In genomic region chr6:157531169-157531985, GRCh38 we compare ENCODE assay signal across 1 cellular context.
TF ChIP-seq lines count a peak whose summit lies in the region.

No MANE protein-coding gene starts in this region.

TF ChIP-seq in WTC11, 78 proteins besides CTCF, POLR2A, EP300 and RAD21 (continued from another document and continues in another):
- TF ChIP-seq, protein P1, sequence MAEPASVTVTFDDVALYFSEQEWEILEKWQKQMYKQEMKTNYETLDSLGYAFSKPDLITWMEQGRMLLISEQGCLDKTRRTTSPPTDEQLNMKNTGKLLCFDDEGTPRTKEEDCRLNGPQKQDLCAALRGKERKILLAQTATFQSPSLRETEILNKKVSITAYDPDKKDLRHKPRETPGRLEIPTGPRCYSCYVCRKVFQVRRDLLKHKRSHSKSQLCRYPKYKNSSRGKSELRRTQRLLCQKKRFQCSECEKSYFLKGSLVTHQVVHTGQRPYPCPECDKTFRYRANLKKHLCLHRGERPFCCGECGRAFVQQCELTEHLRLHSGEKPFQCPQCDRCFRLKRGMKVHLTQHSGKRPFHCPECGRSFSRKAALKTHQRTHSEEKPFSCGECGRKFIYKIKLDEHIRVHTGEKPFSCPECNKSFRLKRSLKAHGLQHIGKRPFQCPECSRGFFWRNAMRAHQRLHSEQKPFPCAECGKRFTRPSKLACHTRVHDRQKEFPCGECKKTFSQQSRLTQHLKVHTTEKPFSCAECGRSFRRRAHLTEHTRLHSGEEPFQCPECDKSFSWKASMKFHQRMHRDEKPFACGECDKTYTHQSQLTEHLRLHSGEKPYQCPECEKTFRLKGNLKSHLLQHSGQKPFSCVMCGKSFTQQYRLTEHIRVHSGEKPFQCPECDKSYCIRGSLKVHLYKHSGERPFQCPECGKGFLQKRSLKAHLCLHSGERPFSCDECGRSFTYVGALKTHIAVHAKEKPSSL (CRISPR knock-in tag; conservative IDR thresholded peaks at IDR 0.05) = no peak
- no peak for TF ChIP-seq PRRX2 (CRISPR knock-in tag; IDR thresholded peaks at IDR 0.05)
- no peak for TF ChIP-seq RORB (CRISPR knock-in tag; IDR thresholded peaks at IDR 0.05)
- TF ChIP-seq GABPB1 (CRISPR knock-in tag; IDR thresholded peaks at IDR 0.05) = no peak; the same call in none of the 2 replicates
- peak; percentile 94 for TF ChIP-seq CREB1 (CRISPR knock-in tag; IDR thresholded peaks at IDR 0.05)
- no peak for TF ChIP-seq CREM (CRISPR knock-in tag; IDR thresholded peaks at IDR 0.05)
- no peak for TF ChIP-seq GRHL2 (CRISPR knock-in tag; IDR thresholded peaks at IDR 0.05; ENCODE audit: insufficient replicate concordance, severe bottlenecking)
- peak; percentile 96; the same call in 1 of the 2 replicates for TF ChIP-seq TEAD1 (CRISPR knock-in tag; IDR thresholded peaks at IDR 0.05)
- TF ChIP-seq, protein P2, sequence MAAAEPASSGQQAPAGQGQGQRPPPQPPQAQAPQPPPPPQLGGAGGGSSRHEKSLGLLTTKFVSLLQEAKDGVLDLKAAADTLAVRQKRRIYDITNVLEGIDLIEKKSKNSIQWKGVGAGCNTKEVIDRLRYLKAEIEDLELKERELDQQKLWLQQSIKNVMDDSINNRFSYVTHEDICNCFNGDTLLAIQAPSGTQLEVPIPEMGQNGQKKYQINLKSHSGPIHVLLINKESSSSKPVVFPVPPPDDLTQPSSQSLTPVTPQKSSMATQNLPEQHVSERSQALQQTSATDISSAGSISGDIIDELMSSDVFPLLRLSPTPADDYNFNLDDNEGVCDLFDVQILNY (CRISPR knock-in tag; IDR thresholded peaks at IDR 0.05) = peak; percentile 56; the same call in 1 of the 2 replicates
- no peak for TF ChIP-seq ZNF396 (CRISPR knock-in tag; IDR thresholded peaks at IDR 0.05; ENCODE audit: borderline replicate concordance)
- peak; percentile 37; the same call in 1 of the 2 replicates for TF ChIP-seq JUN (CRISPR knock-in tag; IDR thresholded peaks at IDR 0.05)
- TF ChIP-seq PRDM15 (CRISPR knock-in tag; IDR thresholded peaks at IDR 0.05) = no peak
- TF ChIP-seq, protein P3, sequence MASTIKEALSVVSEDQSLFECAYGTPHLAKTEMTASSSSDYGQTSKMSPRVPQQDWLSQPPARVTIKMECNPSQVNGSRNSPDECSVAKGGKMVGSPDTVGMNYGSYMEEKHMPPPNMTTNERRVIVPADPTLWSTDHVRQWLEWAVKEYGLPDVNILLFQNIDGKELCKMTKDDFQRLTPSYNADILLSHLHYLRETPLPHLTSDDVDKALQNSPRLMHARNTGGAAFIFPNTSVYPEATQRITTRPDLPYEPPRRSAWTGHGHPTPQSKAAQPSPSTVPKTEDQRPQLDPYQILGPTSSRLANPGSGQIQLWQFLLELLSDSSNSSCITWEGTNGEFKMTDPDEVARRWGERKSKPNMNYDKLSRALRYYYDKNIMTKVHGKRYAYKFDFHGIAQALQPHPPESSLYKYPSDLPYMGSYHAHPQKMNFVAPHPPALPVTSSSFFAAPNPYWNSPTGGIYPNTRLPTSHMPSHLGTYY (CRISPR knock-in tag; IDR thresholded peaks at IDR 0.05) = no peak
- TF ChIP-seq SMAD3 (CRISPR knock-in tag; IDR thresholded peaks at IDR 0.05; ENCODE audit: borderline replicate concordance) = peak; percentile 89
- no peak for TF ChIP-seq ESRRA (CRISPR knock-in tag; IDR thresholded peaks at IDR 0.05; ENCODE audit: borderline replicate concordance)
- TF ChIP-seq, protein P4, sequence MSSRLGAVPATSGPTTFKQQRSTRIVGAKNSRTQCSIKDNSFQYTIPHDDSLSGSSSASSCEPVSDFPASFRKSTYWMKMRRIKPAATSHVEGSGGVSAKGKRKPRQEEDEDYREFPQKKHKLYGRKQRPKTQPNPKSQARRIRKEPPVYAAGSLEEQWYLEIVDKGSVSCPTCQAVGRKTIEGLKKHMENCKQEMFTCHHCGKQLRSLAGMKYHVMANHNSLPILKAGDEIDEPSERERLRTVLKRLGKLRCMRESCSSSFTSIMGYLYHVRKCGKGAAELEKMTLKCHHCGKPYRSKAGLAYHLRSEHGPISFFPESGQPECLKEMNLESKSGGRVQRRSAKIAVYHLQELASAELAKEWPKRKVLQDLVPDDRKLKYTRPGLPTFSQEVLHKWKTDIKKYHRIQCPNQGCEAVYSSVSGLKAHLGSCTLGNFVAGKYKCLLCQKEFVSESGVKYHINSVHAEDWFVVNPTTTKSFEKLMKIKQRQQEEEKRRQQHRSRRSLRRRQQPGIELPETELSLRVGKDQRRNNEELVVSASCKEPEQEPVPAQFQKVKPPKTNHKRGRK (CRISPR knock-in tag; IDR thresholded peaks at IDR 0.05; ENCODE audit: borderline replicate concordance) = no peak
- no peak for TF ChIP-seq EMX1 (CRISPR knock-in tag; IDR thresholded peaks at IDR 0.05)
- TF ChIP-seq NFE2L1 (CRISPR knock-in tag; IDR thresholded peaks at IDR 0.05) = peak; percentile 84; the same call in 1 of the 2 replicates
- no peak for TF ChIP-seq E2F4 (CRISPR knock-in tag; IDR thresholded peaks at IDR 0.05; ENCODE audit: borderline replicate concordance, low read depth)
- TF ChIP-seq, protein P5, sequence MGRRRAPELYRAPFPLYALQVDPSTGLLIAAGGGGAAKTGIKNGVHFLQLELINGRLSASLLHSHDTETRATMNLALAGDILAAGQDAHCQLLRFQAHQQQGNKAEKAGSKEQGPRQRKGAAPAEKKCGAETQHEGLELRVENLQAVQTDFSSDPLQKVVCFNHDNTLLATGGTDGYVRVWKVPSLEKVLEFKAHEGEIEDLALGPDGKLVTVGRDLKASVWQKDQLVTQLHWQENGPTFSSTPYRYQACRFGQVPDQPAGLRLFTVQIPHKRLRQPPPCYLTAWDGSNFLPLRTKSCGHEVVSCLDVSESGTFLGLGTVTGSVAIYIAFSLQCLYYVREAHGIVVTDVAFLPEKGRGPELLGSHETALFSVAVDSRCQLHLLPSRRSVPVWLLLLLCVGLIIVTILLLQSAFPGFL (CRISPR knock-in tag; IDR thresholded peaks at IDR 0.05; ENCODE audit: borderline replicate concordance) = no peak
- peak; percentile 41; the same call in 1 of the 2 replicates for TF ChIP-seq SP1 (CRISPR knock-in tag; conservative IDR thresholded peaks at IDR 0.05)
- no peak for TF ChIP-seq ZSCAN18 (CRISPR knock-in tag; IDR thresholded peaks at IDR 0.05)
- no peak for TF ChIP-seq ZBTB21 (CRISPR knock-in tag; IDR thresholded peaks at IDR 0.05; ENCODE audit: borderline replicate concordance)
- TF ChIP-seq, protein P6, sequence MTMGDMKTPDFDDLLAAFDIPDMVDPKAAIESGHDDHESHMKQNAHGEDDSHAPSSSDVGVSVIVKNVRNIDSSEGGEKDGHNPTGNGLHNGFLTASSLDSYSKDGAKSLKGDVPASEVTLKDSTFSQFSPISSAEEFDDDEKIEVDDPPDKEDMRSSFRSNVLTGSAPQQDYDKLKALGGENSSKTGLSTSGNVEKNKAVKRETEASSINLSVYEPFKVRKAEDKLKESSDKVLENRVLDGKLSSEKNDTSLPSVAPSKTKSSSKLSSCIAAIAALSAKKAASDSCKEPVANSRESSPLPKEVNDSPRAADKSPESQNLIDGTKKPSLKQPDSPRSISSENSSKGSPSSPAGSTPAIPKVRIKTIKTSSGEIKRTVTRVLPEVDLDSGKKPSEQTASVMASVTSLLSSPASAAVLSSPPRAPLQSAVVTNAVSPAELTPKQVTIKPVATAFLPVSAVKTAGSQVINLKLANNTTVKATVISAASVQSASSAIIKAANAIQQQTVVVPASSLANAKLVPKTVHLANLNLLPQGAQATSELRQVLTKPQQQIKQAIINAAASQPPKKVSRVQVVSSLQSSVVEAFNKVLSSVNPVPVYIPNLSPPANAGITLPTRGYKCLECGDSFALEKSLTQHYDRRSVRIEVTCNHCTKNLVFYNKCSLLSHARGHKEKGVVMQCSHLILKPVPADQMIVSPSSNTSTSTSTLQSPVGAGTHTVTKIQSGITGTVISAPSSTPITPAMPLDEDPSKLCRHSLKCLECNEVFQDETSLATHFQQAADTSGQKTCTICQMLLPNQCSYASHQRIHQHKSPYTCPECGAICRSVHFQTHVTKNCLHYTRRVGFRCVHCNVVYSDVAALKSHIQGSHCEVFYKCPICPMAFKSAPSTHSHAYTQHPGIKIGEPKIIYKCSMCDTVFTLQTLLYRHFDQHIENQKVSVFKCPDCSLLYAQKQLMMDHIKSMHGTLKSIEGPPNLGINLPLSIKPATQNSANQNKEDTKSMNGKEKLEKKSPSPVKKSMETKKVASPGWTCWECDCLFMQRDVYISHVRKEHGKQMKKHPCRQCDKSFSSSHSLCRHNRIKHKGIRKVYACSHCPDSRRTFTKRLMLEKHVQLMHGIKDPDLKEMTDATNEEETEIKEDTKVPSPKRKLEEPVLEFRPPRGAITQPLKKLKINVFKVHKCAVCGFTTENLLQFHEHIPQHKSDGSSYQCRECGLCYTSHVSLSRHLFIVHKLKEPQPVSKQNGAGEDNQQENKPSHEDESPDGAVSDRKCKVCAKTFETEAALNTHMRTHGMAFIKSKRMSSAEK (CRISPR knock-in tag; IDR thresholded peaks at IDR 0.05; ENCODE audit: borderline replicate concordance) = no peak
- peak; percentile 83; the same call in 1 of the 2 replicates for TF ChIP-seq E2F1 (CRISPR knock-in tag; IDR thresholded peaks at IDR 0.05)
- TF ChIP-seq FOXK1 (CRISPR knock-in tag; IDR thresholded peaks at IDR 0.05) = 0 out of 2 replicates have a peak, but pooled peaks have one; percentile 12
- TF ChIP-seq ZNF219 (CRISPR knock-in tag; IDR thresholded peaks at IDR 0.05; ENCODE audit: borderline replicate concordance) = 0 out of 2 replicates have a peak, but pooled peaks have one; percentile 56
- no peak for TF ChIP-seq ZNF416 (CRISPR knock-in tag; IDR thresholded peaks at IDR 0.05)
- no peak for TF ChIP-seq ZNF317 (CRISPR knock-in tag; IDR thresholded peaks at IDR 0.05; ENCODE audit: borderline replicate concordance, low read depth)
- no peak for TF ChIP-seq TCF7 (CRISPR knock-in tag; IDR thresholded peaks at IDR 0.05; ENCODE audit: low read depth)
- TF ChIP-seq TP53 (CRISPR knock-in tag; IDR thresholded peaks at IDR 0.05) = peak; percentile 64; the same call in 1 of the 2 replicates
- TF ChIP-seq, protein P7, sequence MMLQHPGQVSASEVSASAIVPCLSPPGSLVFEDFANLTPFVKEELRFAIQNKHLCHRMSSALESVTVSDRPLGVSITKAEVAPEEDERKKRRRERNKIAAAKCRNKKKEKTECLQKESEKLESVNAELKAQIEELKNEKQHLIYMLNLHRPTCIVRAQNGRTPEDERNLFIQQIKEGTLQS (CRISPR knock-in tag; conservative IDR thresholded peaks at IDR 0.05) = no peak
- TF ChIP-seq OVOL2 (CRISPR knock-in tag; IDR thresholded peaks at IDR 0.05; ENCODE audit: borderline replicate concordance) = no peak
- no peak for TF ChIP-seq ZNF263 (CRISPR knock-in tag; IDR thresholded peaks at IDR 0.05; ENCODE audit: low read depth)
- no peak for TF ChIP-seq ATF1 (CRISPR knock-in tag; IDR thresholded peaks at IDR 0.05)
- no peak for TF ChIP-seq NFYB (CRISPR knock-in tag; conservative IDR thresholded peaks at IDR 0.05; ENCODE audit: low read depth)
- no peak; the same call in 1 of the 2 replicates for TF ChIP-seq ETV6 (CRISPR knock-in tag; IDR thresholded peaks at IDR 0.05)
- no peak for TF ChIP-seq ZNF121 (CRISPR knock-in tag; IDR thresholded peaks at IDR 0.05)
- TF ChIP-seq TEAD4 (CRISPR knock-in tag; IDR thresholded peaks at IDR 0.05) = peak; percentile 87; the same call in 1 of the 2 replicates
- TF ChIP-seq MXD4 (CRISPR knock-in tag; IDR thresholded peaks at IDR 0.05; ENCODE audit: borderline replicate concordance) = no peak
- TF ChIP-seq, protein P8, sequence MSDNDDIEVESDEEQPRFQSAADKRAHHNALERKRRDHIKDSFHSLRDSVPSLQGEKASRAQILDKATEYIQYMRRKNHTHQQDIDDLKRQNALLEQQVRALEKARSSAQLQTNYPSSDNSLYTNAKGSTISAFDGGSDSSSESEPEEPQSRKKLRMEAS (CRISPR knock-in tag; IDR thresholded peaks at IDR 0.05) = peak; percentile 97
